Comparison of ENCODE assay signal across 8 cellular contexts in genomic region chr5:141951341-141951781, GRCh38. TPM values are rescaled to one million over a fixed set of nuclear protein-coding genes. Genes with fewer than 3 reads are reported as not detected.
A peak's percentile ranks its signal among the peaks of the same experiment; 100 is the strongest.
DNase-seq lines count a peak whose midpoint lies in the region; ATAC-seq, FAIRE-seq and TF ChIP-seq lines count a peak whose summit lies in the region.

No MANE protein-coding gene starts in this region.

- TF ChIP-seq CTCF in AG04450 (IDR thresholded peaks at IDR 0.05; ENCODE audit: low read depth, low read length) = peak; percentile 55

- no peak overlapping the region for H3K27ac ChIP-seq in AG04450 (ENCODE audit: low read depth, low read length)

- ATAC-seq in GM19025 (IDR thresholded peaks at IDR 0.05; ENCODE audit: low read depth, unreplicated experiment) (peak; percentile 81), HG03432 (IDR thresholded peaks at IDR 0.05; ENCODE audit: unreplicated experiment) (peak; percentile 92), GM21717 (IDR thresholded peaks at IDR 0.05; ENCODE audit: unreplicated experiment) (no peak)

- POLR2A ChIA-PET in AG04450 (lab: Yijun Ruan, JAX) = no interaction called here

- CTCF ChIA-PET in AG04450 (lab: Charles Lee) = interaction anchor here (1.9 kb wide), 1 partner anchor 9 kb away, joined by 20 read pairs; no protein-coding TSS in a partner anchor

- DNase-seq in AG04450 (ENCODE audit: low read depth, low spot score) = no peak
- DNase-seq in activated T-cell treated with anti-CD3 and anti-CD28 coated beads, Interleukin-2, amount 50 U/mL, for 1 hour = peak; percentile 44
- no peak for DNase-seq in mesenteric fat pad (ENCODE audit: low spot score)
- DNase-seq in HK-2 (ENCODE audit: unreplicated experiment) = no peak

- no peaks in the 10 kb centered on the region; the same call in 1 of the 2 replicates for H3K9me3 ChIP-seq in AG04450 (ENCODE audit: control insufficient read depth, insufficient read depth, low read length)

- peaks cover 34% of the 10 kb centered on the region for H3K27me3 ChIP-seq in AG04450 (ENCODE audit: control insufficient read depth, insufficient read depth, low read length)

- H3K4me3 ChIP-seq in AG04450 (ENCODE audit: low read depth, low read length) = no peak overlapping the region

- FAIRE-seq in islet of Langerhans (lab: Jason Lieb, UNC) = peak; percentile 21

RNA-seq across cellular contexts. Expression of gene PCDH12, which starts 6.6 kb away (rescaled TPM):
- not detected in 2 replicates for polyA plus RNA-seq in AG04450 (2011; rRNA removed)
- polyA minus RNA-seq in AG04450 (2011; rRNA and poly(A)+ RNA removed) = not detected in 2 replicates
- total RNA-seq in mesenteric fat pad = 6.4 TPM

RNA-seq across cellular contexts. Expression of gene RNF14, which starts 17.5 kb away (rescaled TPM):
- 38.1 and 39.0 TPM in 2 replicates for polyA plus RNA-seq in AG04450 (2011; rRNA removed)
- 25.2 and 31.0 TPM in 2 replicates for polyA minus RNA-seq in AG04450 (2011; rRNA and poly(A)+ RNA removed)
- 79.4 TPM for total RNA-seq in mesenteric fat pad

RNA-seq across cellular contexts. Expression of gene DELE1, which starts 27.7 kb away (rescaled TPM):
- 54.7 and 72.3 TPM in 2 replicates for polyA plus RNA-seq in AG04450 (2011; rRNA removed)
- 54.0 and 88.1 TPM in 2 replicates for polyA minus RNA-seq in AG04450 (2011; rRNA and poly(A)+ RNA removed)
- total RNA-seq in mesenteric fat pad = 74.0 TPM
